In the genomic region with DNA sequence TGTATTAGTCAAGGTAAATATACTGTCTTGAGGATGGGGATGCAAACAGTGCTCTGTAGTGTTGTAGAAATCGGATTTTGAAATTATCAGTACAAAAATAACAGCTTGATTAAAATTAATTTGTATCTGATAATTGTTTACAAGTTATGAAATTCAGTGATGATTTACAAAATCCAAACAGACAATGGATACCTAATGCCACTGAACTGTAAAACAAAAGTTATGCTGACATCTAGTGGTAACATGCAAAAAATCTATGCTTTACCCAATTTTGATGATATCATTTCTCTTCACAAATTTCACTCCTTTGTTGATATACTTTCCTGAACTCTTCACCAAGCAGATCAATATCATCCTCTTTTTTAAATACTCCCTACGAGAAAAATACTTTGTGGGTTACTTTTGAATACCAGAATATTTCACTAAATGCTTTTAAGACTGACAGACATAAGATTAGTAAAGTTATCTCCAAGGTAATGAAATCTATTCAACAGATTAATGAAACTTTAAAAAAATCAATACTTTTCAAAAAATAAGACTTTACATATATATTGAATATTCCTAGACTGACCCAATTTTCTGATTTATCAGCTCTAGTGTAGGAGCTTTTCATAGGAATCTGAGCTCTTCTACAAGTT, we compare ENCODE assay signal across 8 cellular contexts. TPM values are rescaled to one million over a fixed set of nuclear protein-coding genes. Genes with fewer than 3 reads are reported as not detected.
DNase-seq lines count a peak whose midpoint lies in the region; ATAC-seq, FAIRE-seq and TF ChIP-seq lines count a peak whose summit lies in the region.

No MANE protein-coding gene starts in this region.

- H2AFZ ChIP-seq in hepatocyte: no peak overlapping the region

- no peak overlapping the region for H3K4me2 ChIP-seq in hepatocyte

- H3K36me3 ChIP-seq in hepatocyte (replicated peaks; ENCODE audit: insufficient read depth, low read depth): no peaks in the 10 kb centered on the region
- no peaks in the 10 kb centered on the region for H3K36me3 ChIP-seq in uterus
- no peaks in the 10 kb centered on the region for H3K36me3 ChIP-seq in CD8-positive, alpha-beta memory T cell (ENCODE audit: insufficient read depth, low read length)

- intact Hi-C loops in uterus (cut with DNase I; ENCODE audit: low total_unique reads): no loop called here

- no peak for ATAC-seq in stimulated activated naive CD8-positive, alpha-beta T cell treated with anti-CD3 and anti-CD28 coated beads, Interleukin-15, Interleukin-2, amounts not matched to agents 100 U/mL and 50 U/mL, for 24 hours

- TF ChIP-seq CTCF in 22Rv1 (IDR thresholded peaks at IDR 0.05) (peak; percentile 70), GM10266 (IDR thresholded peaks at IDR 0.05; ENCODE audit: control insufficient read depth, insufficient read depth, low read depth, missing control alignments) (peak; percentile 49), LNCaP clone FGC (IDR thresholded peaks at IDR 0.05; ENCODE audit: control insufficient read depth, extremely low read depth, insufficient read depth) (peak; percentile 51), hepatocyte (IDR thresholded peaks at IDR 0.05; ENCODE audit: poor library complexity) (peak; percentile 68), uterus (IDR thresholded peaks at IDR 0.05) (peak in 3 of 4 experiments; percentile 23 to 30 (median 25))

- FAIRE-seq in TTC549 (lab: Jason Lieb, UNC): peak; percentile 88

- CTCF ChIA-PET in CD8-positive, alpha-beta memory T cell (lab: Charles Lee): interaction anchor here (0.8 kb wide), 1 partner anchor 180 kb away, joined by 3 read pairs; no protein-coding TSS in a partner anchor

- H3K9me3 ChIP-seq in hepatocyte (ENCODE audit: low read depth) (no peaks in the 10 kb centered on the region), uterus (no peaks in the 10 kb centered on the region)
- H3K9me3 ChIP-seq in CD8-positive, alpha-beta memory T cell (ENCODE audit: low read length): no peaks in the 10 kb centered on the region

- TF ChIP-seq POLR2A in uterus (IDR thresholded peaks at IDR 0.05): no peak

- H3K27ac ChIP-seq in 22Rv1 (no peak overlapping the region), hepatocyte (no peak overlapping the region), uterus (no peak overlapping the region)
- H3K27ac ChIP-seq in CD8-positive, alpha-beta memory T cell (ENCODE audit: low read depth, low read length): no peak overlapping the region

- DNase-seq in GM10266 (ENCODE audit: extremely low spot score): peak; percentile 33
- peak; percentile 17 for DNase-seq in LNCaP clone FGC (ENCODE audit: low read depth)
- peak; percentile 16 for DNase-seq in hepatocyte (ENCODE audit: low spot score)
- DNase-seq in uterus: no peak
- DNase-seq in CD8-positive, alpha-beta memory T cell: no peak
- no peak for DNase-seq in stimulated activated naive CD8-positive, alpha-beta T cell treated with anti-CD3 and anti-CD28 coated beads, Interleukin-15, Interleukin-2, amounts not matched to agents 100 U/mL and 50 U/mL, for 24 hours

- no peaks in the 10 kb centered on the region for H3K79me2 ChIP-seq in hepatocyte

- H3K4me1 Mint-ChIP-seq in CD8-positive, alpha-beta memory T cell: no peaks in the 10 kb centered on the region

- peaks cover 3 to 18% of the 10 kb centered on the region in 2 donors for H3K27me3 Mint-ChIP-seq in CD8-positive, alpha-beta memory T cell

- peaks cover 8 to 16% (median 11%) of the 10 kb centered on the region in 5 donors for H3K9me3 Mint-ChIP-seq in CD8-positive, alpha-beta memory T cell

- H3K4me3 ChIP-seq in LNCaP clone FGC (ENCODE audit: low read depth, low read length) (no peak overlapping the region), hepatocyte (no peak overlapping the region), uterus (no peak overlapping the region)
- no peak overlapping the region for H3K4me3 ChIP-seq in CD8-positive, alpha-beta memory T cell (ENCODE audit: low read length)

- 10% methylated on average over 2 of the region's 2 CpGs for WGBS in hepatocyte (ENCODE audit: low lambda C conversion rate, missing lambda C conversion rate)

- H3K27me3 ChIP-seq in hepatocyte (no peaks in the 10 kb centered on the region), uterus (no peaks in the 10 kb centered on the region)
- no peaks in the 10 kb centered on the region for H3K27me3 ChIP-seq in CD8-positive, alpha-beta memory T cell (ENCODE audit: insufficient read depth, low read length, poor library complexity, severe bottlenecking)

- H3K4me3 Mint-ChIP-seq in CD8-positive, alpha-beta memory T cell: no peak overlapping the region

- no peak overlapping the region for H3K27ac Mint-ChIP-seq in CD8-positive, alpha-beta memory T cell

- H3K4me1 ChIP-seq in hepatocyte (ENCODE audit: insufficient read depth) (no peaks in the 10 kb centered on the region), uterus (no peaks in the 10 kb centered on the region)
- no peaks in the 10 kb centered on the region for H3K4me1 ChIP-seq in CD8-positive, alpha-beta memory T cell (ENCODE audit: insufficient read depth, low read length)

- H4K20me1 ChIP-seq in hepatocyte (ENCODE audit: insufficient read depth, poor library complexity, severe bottlenecking): no peaks in the 10 kb centered on the region

- peaks cover 0 to 4% (median 0%) of the 10 kb centered on the region in 3 donors for H3K36me3 Mint-ChIP-seq in CD8-positive, alpha-beta memory T cell

- H3K9me2 ChIP-seq in hepatocyte (replicated peaks; ENCODE audit: insufficient read depth): no peaks in the 10 kb centered on the region

- POLR2A ChIA-PET in CD8-positive, alpha-beta memory T cell (lab: Charles Lee): no interaction called here

RNA-seq across cellular contexts. Expression of a gene that starts 36.0 kb away (rescaled TPM):
- total RNA-seq in hepatocyte (0.60 and 0.70 TPM in 2 replicates), uterus (1 to 10 TPM in 3 of 4 donors, not detected in 1; 2.3 to 6.7 (median 4.6) TPM)
- 1.1 and 1.2 TPM in 2 replicates for polyA plus RNA-seq in hepatocyte
- total RNA-seq in CD8-positive, alpha-beta memory T cell: under 1 TPM; 0.74 to 0.82 TPM
- polyA plus RNA-seq in CD8-positive, alpha-beta memory T cell: not detected

Comparison
In these comparisons a context has a peak if more than half of its experiments do, and no peak if none do; other contexts are left out.
1. DNase-seq: peak in GM10266 (single experiment), LNCaP clone FGC (single experiment) and hepatocyte (single experiment); none in uterus (0 of 2), CD8-positive, alpha-beta memory T cell (0 of 5) and stimulated activated naive CD8-positive, alpha-beta T cell treated with anti-CD3 and anti-CD28 coated beads, Interleukin-15, Interleukin-2, amounts not matched to agents 100 U/mL and 50 U/mL, for 24 hours (single experiment).
2. Peak in every context shown above with its lines, with median percentiles within 50 percentile points of each other: CTCF ChIP-seq.